Comparison of ENCODE assay signal across 1 cellular context in the genomic region with DNA sequence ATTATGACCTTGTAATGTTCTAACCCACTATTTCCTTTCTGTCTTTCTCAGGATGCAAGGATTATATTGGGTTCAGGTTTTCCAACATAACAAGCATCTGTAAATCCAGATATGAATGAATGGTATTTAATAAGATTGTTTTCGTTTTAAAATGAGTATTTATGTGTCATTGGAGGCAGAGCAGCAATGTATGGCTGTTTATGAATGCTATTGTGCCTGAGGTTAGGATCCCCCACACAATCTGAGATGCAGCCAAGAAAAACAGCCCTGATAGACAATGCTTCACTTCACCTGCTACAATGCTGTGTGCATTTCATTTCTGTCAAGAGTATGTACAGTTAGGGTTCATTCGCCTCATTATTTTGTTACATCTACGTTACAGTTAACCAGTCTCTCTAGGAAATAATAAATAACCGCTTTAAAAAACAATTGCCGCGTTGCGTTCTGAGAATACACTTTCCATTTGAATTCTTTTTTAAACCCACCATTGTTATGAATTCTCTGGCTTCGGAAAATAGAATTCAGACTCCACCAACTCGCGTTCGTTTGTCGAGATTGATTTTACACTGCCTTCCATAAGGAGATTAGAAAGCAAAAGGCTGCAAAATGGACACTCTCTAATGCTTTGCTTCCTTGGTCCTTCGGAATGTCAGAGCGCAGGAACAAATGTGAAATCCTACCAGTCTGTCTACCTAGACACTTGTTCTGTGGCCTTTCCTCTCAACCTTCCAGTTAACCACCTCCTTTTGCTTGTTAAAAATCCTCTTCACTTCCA.
TF ChIP-seq lines count a peak whose summit lies in the region.

No MANE protein-coding gene starts in this region.

TF ChIP-seq in SK-N-SH treated with all-trans-retinoic acid at 6 μM for 48 hours, 23 proteins besides CTCF, POLR2A, EP300 and RAD21 (continued from another document):
- no peak for TF ChIP-seq TCF4 (CRISPR knock-in tag; IDR thresholded peaks at IDR 0.05; ENCODE audit: borderline replicate concordance)
- TF ChIP-seq ZC3H10 (CRISPR knock-in tag; IDR thresholded peaks at IDR 0.05): no peak
- no peak for TF ChIP-seq PPARA (CRISPR knock-in tag; IDR thresholded peaks at IDR 0.05; ENCODE audit: borderline replicate concordance)
- no peak for TF ChIP-seq ISL1 (CRISPR knock-in tag; IDR thresholded peaks at IDR 0.05)
- TF ChIP-seq OSR1 (CRISPR knock-in tag; IDR thresholded peaks at IDR 0.05): no peak
- no peak for TF ChIP-seq ZNF565 (CRISPR knock-in tag; conservative IDR thresholded peaks at IDR 0.05; ENCODE audit: low read depth)
- no peak for TF ChIP-seq ZFP30 (CRISPR knock-in tag; IDR thresholded peaks at IDR 0.05)
- no peak for TF ChIP-seq ZNF70 (CRISPR knock-in tag; IDR thresholded peaks at IDR 0.05)
- TF ChIP-seq, protein P1, sequence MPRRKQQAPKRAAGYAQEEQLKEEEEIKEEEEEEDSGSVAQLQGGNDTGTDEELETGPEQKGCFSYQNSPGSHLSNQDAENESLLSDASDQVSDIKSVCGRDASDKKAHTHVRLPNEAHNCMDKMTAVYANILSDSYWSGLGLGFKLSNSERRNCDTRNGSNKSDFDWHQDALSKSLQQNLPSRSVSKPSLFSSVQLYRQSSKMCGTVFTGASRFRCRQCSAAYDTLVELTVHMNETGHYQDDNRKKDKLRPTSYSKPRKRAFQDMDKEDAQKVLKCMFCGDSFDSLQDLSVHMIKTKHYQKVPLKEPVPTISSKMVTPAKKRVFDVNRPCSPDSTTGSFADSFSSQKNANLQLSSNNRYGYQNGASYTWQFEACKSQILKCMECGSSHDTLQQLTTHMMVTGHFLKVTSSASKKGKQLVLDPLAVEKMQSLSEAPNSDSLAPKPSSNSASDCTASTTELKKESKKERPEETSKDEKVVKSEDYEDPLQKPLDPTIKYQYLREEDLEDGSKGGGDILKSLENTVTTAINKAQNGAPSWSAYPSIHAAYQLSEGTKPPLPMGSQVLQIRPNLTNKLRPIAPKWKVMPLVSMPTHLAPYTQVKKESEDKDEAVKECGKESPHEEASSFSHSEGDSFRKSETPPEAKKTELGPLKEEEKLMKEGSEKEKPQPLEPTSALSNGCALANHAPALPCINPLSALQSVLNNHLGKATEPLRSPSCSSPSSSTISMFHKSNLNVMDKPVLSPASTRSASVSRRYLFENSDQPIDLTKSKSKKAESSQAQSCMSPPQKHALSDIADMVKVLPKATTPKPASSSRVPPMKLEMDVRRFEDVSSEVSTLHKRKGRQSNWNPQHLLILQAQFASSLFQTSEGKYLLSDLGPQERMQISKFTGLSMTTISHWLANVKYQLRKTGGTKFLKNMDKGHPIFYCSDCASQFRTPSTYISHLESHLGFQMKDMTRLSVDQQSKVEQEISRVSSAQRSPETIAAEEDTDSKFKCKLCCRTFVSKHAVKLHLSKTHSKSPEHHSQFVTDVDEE (CRISPR knock-in tag; IDR thresholded peaks at IDR 0.05): no peak
- TF ChIP-seq SNAI2 (CRISPR knock-in tag; IDR thresholded peaks at IDR 0.05): no peak
- no peak for TF ChIP-seq RARB (CRISPR knock-in tag; IDR thresholded peaks at IDR 0.05)
- TF ChIP-seq GLIS3 (CRISPR knock-in tag; IDR thresholded peaks at IDR 0.05): no peak
- no peak for TF ChIP-seq ARNTL (CRISPR knock-in tag; IDR thresholded peaks at IDR 0.05; ENCODE audit: borderline replicate concordance, low read depth)
